In genomic region chr2:113075600-113075999, GRCh38 we compare ENCODE assay signal across 8 cellular contexts. TPM values are rescaled to one million over a fixed set of nuclear protein-coding genes. Genes with fewer than 3 reads are reported as not detected.
"Had no signal": no experiment of that assay in that cellular context is flagged by ENCODE, and none has a peak within 500 bp of the region (broad histone marks: within the 10 kb centered on the region; RNA-seq: fewer than 3 reads in every experiment).

No MANE protein-coding gene starts in this region.

- H3K4me3 Mint-ChIP-seq: HFFc6 had no signal

- ATAC-seq: HCT116 had no signal

- H3K27ac Mint-ChIP-seq: HFFc6 had no signal

- H3K9me3 Mint-ChIP-seq: HFFc6 had no signal

- DNase-seq: GM23248, GOT3, H7, HFFc6, IMR-90 had no signal

- H3K27ac ChIP-seq: GM23248 had no signal

RNA-seq across cellular contexts. Expression of gene IL1F10, which starts 7.8 kb away (rescaled TPM):
- total RNA-seq: GM23248, H4, H7, HFFc6, HT-29, IMR-90 had no signal

RNA-seq across cellular contexts. Expression of gene IL36RN, which starts 16.6 kb away (rescaled TPM):
- total RNA-seq: GM23248, H4, H7, HFFc6, IMR-90 had no signal

RNA-seq across cellular contexts. Expression of gene IL36B, which starts 22.9 kb away (rescaled TPM):
- total RNA-seq: GM23248, H4, H7, HFFc6, HT-29, IMR-90 had no signal

RNA-seq across cellular contexts. Expression of gene IL1RN, which starts 51.8 kb away (rescaled TPM):
- total RNA-seq: GM23248, H7, HFFc6, IMR-90 had no signal
